12 cellular contexts compared by ENCODE assay signal in the genomic region with DNA sequence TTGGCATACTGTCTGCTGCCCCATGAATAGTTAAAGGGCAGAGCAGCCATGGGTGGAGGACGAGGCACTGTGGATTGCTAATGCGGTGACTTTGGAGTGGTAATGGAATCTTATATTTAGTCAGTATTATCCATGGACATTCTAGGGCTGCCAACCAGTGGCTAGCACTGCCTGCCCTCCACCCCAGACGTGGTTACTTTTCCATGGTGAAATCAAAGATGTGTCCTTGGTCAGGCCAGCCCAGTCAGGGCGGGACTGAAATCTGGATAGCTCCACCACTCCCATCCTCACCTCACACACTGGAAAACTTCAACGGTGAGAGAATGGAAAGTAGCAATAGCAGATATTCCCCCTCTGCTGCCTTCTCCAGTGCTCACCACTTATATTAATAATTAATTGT. TPM values are rescaled to one million over a fixed set of nuclear protein-coding genes. Genes with fewer than 3 reads are reported as not detected.
DNase-seq lines count a peak whose midpoint lies in the region; ATAC-seq and TF ChIP-seq lines count a peak whose summit lies in the region.
"Had no signal": no experiment of that assay in that cellular context is flagged by ENCODE, and none has a peak within 500 bp of the region (broad histone marks: within the 10 kb centered on the region; RNA-seq: fewer than 3 reads in every experiment).

No MANE protein-coding gene starts in this region.

- CTCF ChIA-PET in naive thymus-derived CD4-positive, alpha-beta T cell (lab: Charles Lee): interaction anchor here (1.1 to 7.9 kb wide), 4 partner anchors 12 to 76 kb away, joined by 3 to 63 read pairs (median 3); no protein-coding TSS in a partner anchor

- POLR2A ChIA-PET in naive thymus-derived CD4-positive, alpha-beta T cell (lab: Charles Lee): interaction anchor here (0.8 to 9.2 kb wide), 4 partner anchors 10 to 165 kb away, joined by 3 to 313 read pairs (median 4); partner anchors contain the start of gene MAP3K9

- H3K27me3 Mint-ChIP-seq in central memory CD8-positive, alpha-beta T cell: no peaks in the 10 kb centered on the region
- no peaks in the 10 kb centered on the region for H3K27me3 Mint-ChIP-seq in naive thymus-derived CD4-positive, alpha-beta T cell

- intact Hi-C loops in naive thymus-derived CD4-positive, alpha-beta T cell (cut with micrococcal nuclease): loop anchor here (5.0 to 10.0 kb wide), 3 partner anchors 33 to 681 kb away; partner anchors contain the start of gene SIPA1L1 (in 1 of the 2)

- H3K4me3 Mint-ChIP-seq in central memory CD8-positive, alpha-beta T cell: peak overlapping the region; percentile 88
- H3K4me3 Mint-ChIP-seq in naive thymus-derived CD4-positive, alpha-beta T cell: peak overlapping the region; percentile 92 to 99 (median 95)

- no peaks in the 10 kb centered on the region for H3K9me2 ChIP-seq in DOHH2 (replicated peaks; ENCODE audit: control insufficient read depth, low read length)

- H3K79me2 ChIP-seq in DOHH2 (ENCODE audit: control insufficient read depth, low read length): peaks cover 94% of the 10 kb centered on the region

- H3K9ac ChIP-seq in HUES6 (ENCODE audit: low read length): no peak overlapping the region

- H3K9me3 Mint-ChIP-seq in central memory CD8-positive, alpha-beta T cell: no peaks in the 10 kb centered on the region
- H3K9me3 Mint-ChIP-seq in naive thymus-derived CD4-positive, alpha-beta T cell: peaks cover 0 to 2% (median 0%) of the 10 kb centered on the region in 11 donors

- H3K4me2 ChIP-seq in DOHH2 (ENCODE audit: low read length): peak overlapping the region; percentile 80

- H4K20me1 ChIP-seq in DOHH2 (ENCODE audit: control insufficient read depth, insufficient read depth, low read depth, low read length): no peaks in the 10 kb centered on the region

- H3K36me3 ChIP-seq in DOHH2 (ENCODE audit: control insufficient read depth, low read length) (peaks cover 68% of the 10 kb centered on the region), HUES6 (ENCODE audit: control insufficient read depth, insufficient read depth, low read length) (no peaks in the 10 kb centered on the region)
- H3K36me3 ChIP-seq in naive thymus-derived CD4-positive, alpha-beta T cell (ENCODE audit: control insufficient read depth in 2 of 3, insufficient read depth in 3 of 3, low read length in 3 of 3): peaks cover 0 to 11% (median 0%) of the 10 kb centered on the region in 3 experiments

- H3K36me3 Mint-ChIP-seq in central memory CD8-positive, alpha-beta T cell (ENCODE audit: insufficient read depth): peaks cover 20% of the 10 kb centered on the region
- H3K36me3 Mint-ChIP-seq in naive thymus-derived CD4-positive, alpha-beta T cell: peaks cover 0 to 21% (median 6%) of the 10 kb centered on the region in 5 donors

- no peak for ATAC-seq in central memory CD8-positive, alpha-beta T cell (replicated peaks; ENCODE audit: extremely low read depth, poor library complexity, severe bottlenecking)
- no peak for ATAC-seq in naive thymus-derived CD4-positive, alpha-beta T cell

- H3K27me3 ChIP-seq in DOHH2 (ENCODE audit: control insufficient read depth, low read length) (no peaks in the 10 kb centered on the region), HUES6 (ENCODE audit: control insufficient read depth, insufficient read depth, low read length) (peaks cover 32% of the 10 kb centered on the region)
- H3K27me3 ChIP-seq in naive thymus-derived CD4-positive, alpha-beta T cell (ENCODE audit: control insufficient read depth in 2 of 2, insufficient read depth in 2 of 2, low read length in 2 of 2): no peaks in the 10 kb centered on the region

- no peak for TF ChIP-seq CTCF in DOHH2 (IDR thresholded peaks at IDR 0.05; ENCODE audit: low read depth, low read length, poor library complexity, severe bottlenecking)

- peak overlapping the region; percentile 68 for H3K27ac Mint-ChIP-seq in central memory CD8-positive, alpha-beta T cell (ENCODE audit: low read depth)
- H3K27ac Mint-ChIP-seq in naive thymus-derived CD4-positive, alpha-beta T cell: peak overlapping the region in 8 of 9 donors; percentile 91 to 98 (median 94)

- no peak for DNase-seq in central memory CD8-positive, alpha-beta T cell (ENCODE audit: low spot score in 2 of 2)
- no peak for DNase-seq in naive thymus-derived CD4-positive, alpha-beta T cell
- DNase-seq in T-helper 9 cell (no peak), epidermal melanocyte (ENCODE audit: insufficient read length, low spot score) (no peak), glomerular visceral epithelial cell (ENCODE audit: extremely low spot score) (no peak), nucleus accumbens (lab: John Stamatoyannopoulos, UW) (no peak)
- DNase-seq: COR-L47; stimulated activated CD8-positive, alpha-beta memory T cell treated with anti-CD3 and anti-CD28 coated beads, Interleukin-4, amount 100 ng/mL, for 48 hours had no signal

- H3K27ac ChIP-seq in DOHH2 (ENCODE audit: low read depth, low read length): peak overlapping the region; percentile 87
- H3K27ac ChIP-seq in HUES6 (ENCODE audit: low read depth, low read length): no peak overlapping the region
- H3K27ac ChIP-seq in naive thymus-derived CD4-positive, alpha-beta T cell (ENCODE audit: low read depth, low read length): peak overlapping the region; percentile 91
- H3K27ac ChIP-seq: VCaP had no signal

- peaks cover 72% of the 10 kb centered on the region for H3K4me1 ChIP-seq in DOHH2 (ENCODE audit: control insufficient read depth, low read length)
- H3K4me1 ChIP-seq in HUES6 (ENCODE audit: control insufficient read depth, insufficient read depth, low read length): peaks cover 55% of the 10 kb centered on the region
- H3K4me1 ChIP-seq in naive thymus-derived CD4-positive, alpha-beta T cell (ENCODE audit: control insufficient read depth in 2 of 2, insufficient read depth in 2 of 2, low read length in 2 of 2): peaks cover 40 to 46% of the 10 kb centered on the region in 2 donors

- peak overlapping the region; percentile 92 for H3K4me3 ChIP-seq in DOHH2 (ENCODE audit: low read length)
- H3K4me3 ChIP-seq in HUES6 (ENCODE audit: low read depth, low read length): peak overlapping the region; percentile 81
- H3K4me3 ChIP-seq in naive thymus-derived CD4-positive, alpha-beta T cell (ENCODE audit: low read length): peak overlapping the region; percentile 58

- peaks cover 7% of the 10 kb centered on the region; the same call in 1 of the 2 replicates for H3F3A ChIP-seq in DOHH2 (ENCODE audit: control insufficient read depth, insufficient read depth)

- H3K9me3 ChIP-seq in DOHH2 (ENCODE audit: control insufficient read depth, insufficient read depth, low read length): no peaks in the 10 kb centered on the region
- H3K9me3 ChIP-seq in HUES6 (ENCODE audit: control insufficient read depth, insufficient read depth, low read depth, low read length): no peaks in the 10 kb centered on the region
- H3K9me3 ChIP-seq in naive thymus-derived CD4-positive, alpha-beta T cell (ENCODE audit: control insufficient read depth in 2 of 3, low read length in 3 of 3): no peaks in the 10 kb centered on the region

- peaks cover 50% of the 10 kb centered on the region for H3K4me1 Mint-ChIP-seq in central memory CD8-positive, alpha-beta T cell
- peaks cover 45 to 74% (median 69%) of the 10 kb centered on the region in 7 donors for H3K4me1 Mint-ChIP-seq in naive thymus-derived CD4-positive, alpha-beta T cell

RNA-seq across cellular contexts. Expression of gene TTC9, which starts 2.3 kb away (rescaled TPM):
- total RNA-seq in naive thymus-derived CD4-positive, alpha-beta T cell: 10 to 100 TPM; 10.1 to 35.5 (median 14.0) TPM
- 10 to 100 TPM; 11.6 to 17.9 TPM for polyA plus RNA-seq in naive thymus-derived CD4-positive, alpha-beta T cell
- total RNA-seq: RPMI7951 had no signal

RNA-seq across cellular contexts. Expression of gene MED6, which starts 43.6 kb away (rescaled TPM):
- total RNA-seq in naive thymus-derived CD4-positive, alpha-beta T cell: 10 to 100 TPM; 53.4 to 97.0 (median 67.1) TPM
- polyA plus RNA-seq in naive thymus-derived CD4-positive, alpha-beta T cell: 10 to 100 TPM; 40.3 to 40.6 TPM
